ENCODE assay signal across 2 cellular contexts in the genomic region with DNA sequence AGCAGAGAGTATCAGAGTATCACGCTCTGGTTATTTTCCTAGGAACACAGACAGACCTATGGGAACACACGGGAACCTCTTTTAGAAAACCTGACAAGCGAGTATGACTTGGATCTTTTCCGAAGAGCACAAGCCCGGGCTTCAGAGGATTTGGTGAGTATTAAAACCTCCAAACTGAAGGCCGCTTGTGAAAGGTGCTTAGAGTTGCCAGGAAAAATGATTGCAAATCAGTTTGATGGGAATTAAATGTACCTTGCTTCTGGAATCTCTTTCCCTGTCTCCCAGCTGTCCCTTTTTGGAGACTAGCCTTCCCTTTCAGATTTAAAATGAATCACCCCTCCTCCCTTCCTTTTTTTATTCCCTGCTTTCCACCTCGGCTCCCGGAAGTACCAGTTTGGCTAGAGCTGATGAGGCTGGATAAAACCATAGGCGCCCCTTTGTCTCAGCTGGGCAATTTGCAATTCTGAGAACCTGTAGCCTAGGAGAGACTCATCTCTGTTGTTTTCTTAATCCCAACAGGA.
TF ChIP-seq lines count a peak whose summit lies in the region.

No MANE protein-coding gene starts in this region.

TF ChIP-seq in H1, 55 proteins besides CTCF, POLR2A, EP300 and RAD21 (continued from another document and continues in another):
- TF ChIP-seq GTF2F1 (IDR thresholded peaks at IDR 0.05; ENCODE audit: borderline replicate concordance, low read depth, low read length) (peak; percentile 49; the same call in 1 of the 2 replicates), BACH1 (IDR thresholded peaks at IDR 0.05; ENCODE audit: low read length) (no peak), CHD2 (IDR thresholded peaks at IDR 0.05; ENCODE audit: low read length) (no peak), RFX5 (IDR thresholded peaks at IDR 0.05; ENCODE audit: borderline replicate concordance, low read depth, low read length) (no peak), SAP30 (IDR thresholded peaks at IDR 0.05; ENCODE audit: insufficient read depth, insufficient replicate concordance, low read length) (no peak), CBX8 (IDR thresholded peaks at IDR 0.05; ENCODE audit: borderline replicate concordance, low read depth, low read length) (no peak), NANOG (IDR thresholded peaks at IDR 0.05; ENCODE audit: insufficient read depth, low read depth, low read length, poor library complexity, severe bottlenecking) (no peak), SIN3A (conservative IDR thresholded peaks at IDR 0.05 in 1 of 2, IDR thresholded peaks at IDR 0.05 in 1 of 2; ENCODE audit: low read depth in 1 of 2, low read length in 2 of 2) (peak in 1 of 2 experiments; percentile 64; a peak in 2 of 4 replicates), SIX5 (IDR thresholded peaks at IDR 0.05; ENCODE audit: low read depth, low read length) (no peak), HDAC2 (IDR thresholded peaks at IDR 0.05; ENCODE audit: borderline replicate concordance in 1 of 2, low read depth in 2 of 2, low read length in 2 of 2) (no peak), PHF8 (conservative IDR thresholded peaks at IDR 0.05; ENCODE audit: low read depth, low read length) (no peak), ASH2L (IDR thresholded peaks at IDR 0.05; ENCODE audit: low read length) (no peak), TAF1 (IDR thresholded peaks at IDR 0.05; ENCODE audit: low read depth, low read length) (no peak)
- TF ChIP-seq, protein P1, sequence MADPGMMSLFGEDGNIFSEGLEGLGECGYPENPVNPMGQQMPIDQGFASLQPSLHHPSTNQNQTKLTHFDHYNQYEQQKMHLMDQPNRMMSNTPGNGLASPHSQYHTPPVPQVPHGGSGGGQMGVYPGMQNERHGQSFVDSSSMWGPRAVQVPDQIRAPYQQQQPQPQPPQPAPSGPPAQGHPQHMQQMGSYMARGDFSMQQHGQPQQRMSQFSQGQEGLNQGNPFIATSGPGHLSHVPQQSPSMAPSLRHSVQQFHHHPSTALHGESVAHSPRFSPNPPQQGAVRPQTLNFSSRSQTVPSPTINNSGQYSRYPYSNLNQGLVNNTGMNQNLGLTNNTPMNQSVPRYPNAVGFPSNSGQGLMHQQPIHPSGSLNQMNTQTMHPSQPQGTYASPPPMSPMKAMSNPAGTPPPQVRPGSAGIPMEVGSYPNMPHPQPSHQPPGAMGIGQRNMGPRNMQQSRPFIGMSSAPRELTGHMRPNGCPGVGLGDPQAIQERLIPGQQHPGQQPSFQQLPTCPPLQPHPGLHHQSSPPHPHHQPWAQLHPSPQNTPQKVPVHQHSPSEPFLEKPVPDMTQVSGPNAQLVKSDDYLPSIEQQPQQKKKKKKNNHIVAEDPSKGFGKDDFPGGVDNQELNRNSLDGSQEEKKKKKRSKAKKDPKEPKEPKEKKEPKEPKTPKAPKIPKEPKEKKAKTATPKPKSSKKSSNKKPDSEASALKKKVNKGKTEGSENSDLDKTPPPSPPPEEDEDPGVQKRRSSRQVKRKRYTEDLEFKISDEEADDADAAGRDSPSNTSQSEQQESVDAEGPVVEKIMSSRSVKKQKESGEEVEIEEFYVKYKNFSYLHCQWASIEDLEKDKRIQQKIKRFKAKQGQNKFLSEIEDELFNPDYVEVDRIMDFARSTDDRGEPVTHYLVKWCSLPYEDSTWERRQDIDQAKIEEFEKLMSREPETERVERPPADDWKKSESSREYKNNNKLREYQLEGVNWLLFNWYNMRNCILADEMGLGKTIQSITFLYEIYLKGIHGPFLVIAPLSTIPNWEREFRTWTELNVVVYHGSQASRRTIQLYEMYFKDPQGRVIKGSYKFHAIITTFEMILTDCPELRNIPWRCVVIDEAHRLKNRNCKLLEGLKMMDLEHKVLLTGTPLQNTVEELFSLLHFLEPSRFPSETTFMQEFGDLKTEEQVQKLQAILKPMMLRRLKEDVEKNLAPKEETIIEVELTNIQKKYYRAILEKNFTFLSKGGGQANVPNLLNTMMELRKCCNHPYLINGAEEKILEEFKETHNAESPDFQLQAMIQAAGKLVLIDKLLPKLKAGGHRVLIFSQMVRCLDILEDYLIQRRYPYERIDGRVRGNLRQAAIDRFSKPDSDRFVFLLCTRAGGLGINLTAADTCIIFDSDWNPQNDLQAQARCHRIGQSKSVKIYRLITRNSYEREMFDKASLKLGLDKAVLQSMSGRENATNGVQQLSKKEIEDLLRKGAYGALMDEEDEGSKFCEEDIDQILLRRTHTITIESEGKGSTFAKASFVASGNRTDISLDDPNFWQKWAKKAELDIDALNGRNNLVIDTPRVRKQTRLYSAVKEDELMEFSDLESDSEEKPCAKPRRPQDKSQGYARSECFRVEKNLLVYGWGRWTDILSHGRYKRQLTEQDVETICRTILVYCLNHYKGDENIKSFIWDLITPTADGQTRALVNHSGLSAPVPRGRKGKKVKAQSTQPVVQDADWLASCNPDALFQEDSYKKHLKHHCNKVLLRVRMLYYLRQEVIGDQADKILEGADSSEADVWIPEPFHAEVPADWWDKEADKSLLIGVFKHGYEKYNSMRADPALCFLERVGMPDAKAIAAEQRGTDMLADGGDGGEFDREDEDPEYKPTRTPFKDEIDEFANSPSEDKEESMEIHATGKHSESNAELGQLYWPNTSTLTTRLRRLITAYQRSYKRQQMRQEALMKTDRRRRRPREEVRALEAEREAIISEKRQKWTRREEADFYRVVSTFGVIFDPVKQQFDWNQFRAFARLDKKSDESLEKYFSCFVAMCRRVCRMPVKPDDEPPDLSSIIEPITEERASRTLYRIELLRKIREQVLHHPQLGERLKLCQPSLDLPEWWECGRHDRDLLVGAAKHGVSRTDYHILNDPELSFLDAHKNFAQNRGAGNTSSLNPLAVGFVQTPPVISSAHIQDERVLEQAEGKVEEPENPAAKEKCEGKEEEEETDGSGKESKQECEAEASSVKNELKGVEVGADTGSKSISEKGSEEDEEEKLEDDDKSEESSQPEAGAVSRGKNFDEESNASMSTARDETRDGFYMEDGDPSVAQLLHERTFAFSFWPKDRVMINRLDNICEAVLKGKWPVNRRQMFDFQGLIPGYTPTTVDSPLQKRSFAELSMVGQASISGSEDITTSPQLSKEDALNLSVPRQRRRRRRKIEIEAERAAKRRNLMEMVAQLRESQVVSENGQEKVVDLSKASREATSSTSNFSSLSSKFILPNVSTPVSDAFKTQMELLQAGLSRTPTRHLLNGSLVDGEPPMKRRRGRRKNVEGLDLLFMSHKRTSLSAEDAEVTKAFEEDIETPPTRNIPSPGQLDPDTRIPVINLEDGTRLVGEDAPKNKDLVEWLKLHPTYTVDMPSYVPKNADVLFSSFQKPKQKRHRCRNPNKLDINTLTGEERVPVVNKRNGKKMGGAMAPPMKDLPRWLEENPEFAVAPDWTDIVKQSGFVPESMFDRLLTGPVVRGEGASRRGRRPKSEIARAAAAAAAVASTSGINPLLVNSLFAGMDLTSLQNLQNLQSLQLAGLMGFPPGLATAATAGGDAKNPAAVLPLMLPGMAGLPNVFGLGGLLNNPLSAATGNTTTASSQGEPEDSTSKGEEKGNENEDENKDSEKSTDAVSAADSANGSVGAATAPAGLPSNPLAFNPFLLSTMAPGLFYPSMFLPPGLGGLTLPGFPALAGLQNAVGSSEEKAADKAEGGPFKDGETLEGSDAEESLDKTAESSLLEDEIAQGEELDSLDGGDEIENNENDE (IDR thresholded peaks at IDR 0.05; ENCODE audit: insufficient replicate concordance, low read length): peak; percentile 48
- TF ChIP-seq, protein P2, sequence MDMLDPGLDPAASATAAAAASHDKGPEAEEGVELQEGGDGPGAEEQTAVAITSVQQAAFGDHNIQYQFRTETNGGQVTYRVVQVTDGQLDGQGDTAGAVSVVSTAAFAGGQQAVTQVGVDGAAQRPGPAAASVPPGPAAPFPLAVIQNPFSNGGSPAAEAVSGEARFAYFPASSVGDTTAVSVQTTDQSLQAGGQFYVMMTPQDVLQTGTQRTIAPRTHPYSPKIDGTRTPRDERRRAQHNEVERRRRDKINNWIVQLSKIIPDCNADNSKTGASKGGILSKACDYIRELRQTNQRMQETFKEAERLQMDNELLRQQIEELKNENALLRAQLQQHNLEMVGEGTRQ (IDR thresholded peaks at IDR 0.05; ENCODE audit: low read length): no peak

TF ChIP-seq in HEK293T, 16 proteins besides CTCF, POLR2A, EP300 and RAD21 (continued from another document):
- TF ChIP-seq, protein P3, sequence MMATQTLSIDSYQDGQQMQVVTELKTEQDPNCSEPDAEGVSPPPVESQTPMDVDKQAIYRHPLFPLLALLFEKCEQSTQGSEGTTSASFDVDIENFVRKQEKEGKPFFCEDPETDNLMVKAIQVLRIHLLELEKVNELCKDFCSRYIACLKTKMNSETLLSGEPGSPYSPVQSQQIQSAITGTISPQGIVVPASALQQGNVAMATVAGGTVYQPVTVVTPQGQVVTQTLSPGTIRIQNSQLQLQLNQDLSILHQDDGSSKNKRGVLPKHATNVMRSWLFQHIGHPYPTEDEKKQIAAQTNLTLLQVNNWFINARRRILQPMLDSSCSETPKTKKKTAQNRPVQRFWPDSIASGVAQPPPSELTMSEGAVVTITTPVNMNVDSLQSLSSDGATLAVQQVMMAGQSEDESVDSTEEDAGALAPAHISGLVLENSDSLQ (IDR thresholded peaks at IDR 0.05): no peak
- TF ChIP-seq ZNF384 (IDR thresholded peaks at IDR 0.05): no peak
- TF ChIP-seq L3MBTL2 (conservative IDR thresholded peaks at IDR 0.05): no peak
- TF ChIP-seq FOXK2 (IDR thresholded peaks at IDR 0.05): no peak
- TF ChIP-seq HDGF (IDR thresholded peaks at IDR 0.05; ENCODE audit: borderline replicate concordance): no peak
